In the genomic region with DNA sequence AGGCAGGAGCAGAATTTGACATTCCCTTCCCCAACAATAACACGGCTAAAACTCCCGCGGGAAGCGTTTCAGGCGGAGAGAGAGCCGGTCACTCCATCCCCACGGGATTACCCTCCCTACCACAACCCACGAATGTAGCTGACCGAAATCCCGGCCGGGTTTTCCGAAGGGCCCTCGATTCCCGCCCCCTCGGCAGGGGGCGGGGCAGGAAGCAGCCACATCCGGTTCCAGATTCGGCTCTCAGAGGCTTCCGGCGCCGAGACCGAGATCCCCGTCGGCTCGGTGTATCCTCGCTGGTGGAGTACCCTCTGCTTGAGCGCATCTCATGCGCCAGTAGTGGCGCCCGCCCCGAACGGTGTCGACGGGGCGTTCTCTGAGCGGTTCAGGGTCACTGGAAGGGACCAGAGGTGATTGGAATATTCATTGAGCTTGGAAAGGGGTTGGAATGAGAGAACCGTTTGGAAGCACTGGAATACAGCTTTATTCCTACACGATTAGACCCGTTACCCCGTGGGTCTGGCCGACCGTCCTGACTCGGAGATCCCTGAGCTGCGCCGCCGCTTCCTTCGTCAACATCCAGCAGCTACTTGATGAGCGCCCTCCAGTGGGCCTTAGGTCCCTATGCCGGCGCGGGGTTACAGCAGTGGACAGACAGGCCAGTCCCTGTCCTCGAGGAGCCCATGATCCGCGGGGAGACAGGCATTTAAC, we compare ENCODE assay signal across 8 cellular contexts. TPM values are rescaled to one million over a fixed set of nuclear protein-coding genes. Genes with fewer than 3 reads are reported as not detected.
DNase-seq lines count a peak whose midpoint lies in the region; ATAC-seq and TF ChIP-seq lines count a peak whose summit lies in the region.

No MANE protein-coding gene starts in this region.

- WGBS in ovary, 3 donors: 0 to 1% (median 0%) methylated on average over 38 to 54 of the region's 54 CpGs
- under 1% methylated on average over 54 of the region's 54 CpGs for WGBS in thymus

- peak; percentile 9 for TF ChIP-seq EP300 in ovary (IDR thresholded peaks at IDR 0.05)

- peaks cover 3% of the 10 kb centered on the region for H3K36me3 Mint-ChIP-seq in activated naive CD8-positive, alpha-beta T cell
- H3K36me3 Mint-ChIP-seq in glutamatergic neuron (ENCODE audit: unreplicated experiment): no peaks in the 10 kb centered on the region

- H3K36me3 ChIP-seq in ovary (no peaks in the 10 kb centered on the region), thymus (ENCODE audit: control insufficient read depth, insufficient read depth) (peaks cover 42% of the 10 kb centered on the region)

- DNase-seq in GM12865 (ENCODE audit: low read depth): peak; percentile 97
- peak; percentile 91 for DNase-seq in NCI-H1105 (lab: John Stamatoyannopoulos, UW)
- DNase-seq in glutamatergic neuron: peak; percentile 94
- peak; percentile 90 to 93 (median 92) for DNase-seq in ovary

- peak overlapping the region; percentile 98 for H3K27ac Mint-ChIP-seq in activated naive CD8-positive, alpha-beta T cell
- peak overlapping the region; percentile 91 for H3K27ac Mint-ChIP-seq in glutamatergic neuron (ENCODE audit: unreplicated experiment)

- H3K4me1 Mint-ChIP-seq in activated naive CD8-positive, alpha-beta T cell (ENCODE audit: low read depth): peaks cover 38% of the 10 kb centered on the region
- H3K4me1 Mint-ChIP-seq in glutamatergic neuron (ENCODE audit: low read depth, unreplicated experiment): no peaks in the 10 kb centered on the region

- peak overlapping the region; percentile 98 for H3K4me3 Mint-ChIP-seq in activated naive CD8-positive, alpha-beta T cell
- peak overlapping the region; percentile 98 for H3K4me3 Mint-ChIP-seq in glutamatergic neuron (ENCODE audit: unreplicated experiment)

- ATAC-seq in HG02678 (IDR thresholded peaks at IDR 0.05; ENCODE audit: unreplicated experiment) (peak; percentile 76), SK-N-SH treated with all-trans-retinoic acid at 6 μM for 48 hours (peak; percentile 73)

- TF ChIP-seq POLR2A in ovary (IDR thresholded peaks at IDR 0.05): peak; percentile 77

- no peaks in the 10 kb centered on the region for H3K27me3 Mint-ChIP-seq in activated naive CD8-positive, alpha-beta T cell
- H3K27me3 Mint-ChIP-seq in glutamatergic neuron (ENCODE audit: unreplicated experiment): peaks cover 8% of the 10 kb centered on the region

- H3K27me3 ChIP-seq in ovary: no peaks in the 10 kb centered on the region
- no peaks in the 10 kb centered on the region for H3K27me3 ChIP-seq in thymus (ENCODE audit: control insufficient read depth, insufficient read depth)

- H3K9me3 Mint-ChIP-seq in activated naive CD8-positive, alpha-beta T cell (ENCODE audit: low read depth): no peaks in the 10 kb centered on the region
- peaks cover 5% of the 10 kb centered on the region for H3K9me3 Mint-ChIP-seq in glutamatergic neuron (ENCODE audit: unreplicated experiment)

- H3K4me3 ChIP-seq in GM12865 (ENCODE audit: low read depth, low read length) (peak overlapping the region; percentile 78), ovary (peak overlapping the region; percentile 69), thymus (ENCODE audit: low read length) (peak overlapping the region; percentile 98)

- intact Hi-C loops in ovary (cut with DNase I): loop anchor here in 1 of 4 donors (10.0 kb wide), 1 partner anchor 115 kb away; a partner anchor contains a TSS

- H3K9me3 ChIP-seq in ovary (no peaks in the 10 kb centered on the region), thymus (ENCODE audit: control insufficient read depth) (no peaks in the 10 kb centered on the region)

- H3K27ac ChIP-seq in ovary (peak overlapping the region; percentile 73 to 96), thymus (ENCODE audit: low read depth) (peak overlapping the region; percentile 99)

- peak; percentile 60 for TF ChIP-seq CTCF in GM12865 (IDR thresholded peaks at IDR 0.05; ENCODE audit: insufficient read depth, low read depth, low read length, missing control alignments)
- TF ChIP-seq CTCF in glutamatergic neuron (IDR thresholded peaks at IDR 0.05; ENCODE audit: partially characterized antibody, unreplicated experiment): peak; percentile 78
- TF ChIP-seq CTCF in ovary (IDR thresholded peaks at IDR 0.05): peak in 2 of 3 donors; percentile 52 to 66

- peaks cover 9% of the 10 kb centered on the region for H3K4me1 ChIP-seq in ovary (ENCODE audit: insufficient read depth)
- peaks cover 14% of the 10 kb centered on the region for H3K4me1 ChIP-seq in thymus (ENCODE audit: control insufficient read depth, insufficient read depth, low read length)

TF ChIP-seq in SK-N-SH treated with all-trans-retinoic acid at 6 μM for 48 hours, 23 proteins besides CTCF, POLR2A, EP300 and RAD21:
- TF ChIP-seq ZNF70 (CRISPR knock-in tag; IDR thresholded peaks at IDR 0.05) (no peak), GLIS3 (CRISPR knock-in tag; IDR thresholded peaks at IDR 0.05) (peak; percentile 30; the same call in 1 of the 2 replicates)
- TF ChIP-seq, protein P1, sequence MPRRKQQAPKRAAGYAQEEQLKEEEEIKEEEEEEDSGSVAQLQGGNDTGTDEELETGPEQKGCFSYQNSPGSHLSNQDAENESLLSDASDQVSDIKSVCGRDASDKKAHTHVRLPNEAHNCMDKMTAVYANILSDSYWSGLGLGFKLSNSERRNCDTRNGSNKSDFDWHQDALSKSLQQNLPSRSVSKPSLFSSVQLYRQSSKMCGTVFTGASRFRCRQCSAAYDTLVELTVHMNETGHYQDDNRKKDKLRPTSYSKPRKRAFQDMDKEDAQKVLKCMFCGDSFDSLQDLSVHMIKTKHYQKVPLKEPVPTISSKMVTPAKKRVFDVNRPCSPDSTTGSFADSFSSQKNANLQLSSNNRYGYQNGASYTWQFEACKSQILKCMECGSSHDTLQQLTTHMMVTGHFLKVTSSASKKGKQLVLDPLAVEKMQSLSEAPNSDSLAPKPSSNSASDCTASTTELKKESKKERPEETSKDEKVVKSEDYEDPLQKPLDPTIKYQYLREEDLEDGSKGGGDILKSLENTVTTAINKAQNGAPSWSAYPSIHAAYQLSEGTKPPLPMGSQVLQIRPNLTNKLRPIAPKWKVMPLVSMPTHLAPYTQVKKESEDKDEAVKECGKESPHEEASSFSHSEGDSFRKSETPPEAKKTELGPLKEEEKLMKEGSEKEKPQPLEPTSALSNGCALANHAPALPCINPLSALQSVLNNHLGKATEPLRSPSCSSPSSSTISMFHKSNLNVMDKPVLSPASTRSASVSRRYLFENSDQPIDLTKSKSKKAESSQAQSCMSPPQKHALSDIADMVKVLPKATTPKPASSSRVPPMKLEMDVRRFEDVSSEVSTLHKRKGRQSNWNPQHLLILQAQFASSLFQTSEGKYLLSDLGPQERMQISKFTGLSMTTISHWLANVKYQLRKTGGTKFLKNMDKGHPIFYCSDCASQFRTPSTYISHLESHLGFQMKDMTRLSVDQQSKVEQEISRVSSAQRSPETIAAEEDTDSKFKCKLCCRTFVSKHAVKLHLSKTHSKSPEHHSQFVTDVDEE (CRISPR knock-in tag; IDR thresholded peaks at IDR 0.05): no peak
- TF ChIP-seq, protein P2, sequence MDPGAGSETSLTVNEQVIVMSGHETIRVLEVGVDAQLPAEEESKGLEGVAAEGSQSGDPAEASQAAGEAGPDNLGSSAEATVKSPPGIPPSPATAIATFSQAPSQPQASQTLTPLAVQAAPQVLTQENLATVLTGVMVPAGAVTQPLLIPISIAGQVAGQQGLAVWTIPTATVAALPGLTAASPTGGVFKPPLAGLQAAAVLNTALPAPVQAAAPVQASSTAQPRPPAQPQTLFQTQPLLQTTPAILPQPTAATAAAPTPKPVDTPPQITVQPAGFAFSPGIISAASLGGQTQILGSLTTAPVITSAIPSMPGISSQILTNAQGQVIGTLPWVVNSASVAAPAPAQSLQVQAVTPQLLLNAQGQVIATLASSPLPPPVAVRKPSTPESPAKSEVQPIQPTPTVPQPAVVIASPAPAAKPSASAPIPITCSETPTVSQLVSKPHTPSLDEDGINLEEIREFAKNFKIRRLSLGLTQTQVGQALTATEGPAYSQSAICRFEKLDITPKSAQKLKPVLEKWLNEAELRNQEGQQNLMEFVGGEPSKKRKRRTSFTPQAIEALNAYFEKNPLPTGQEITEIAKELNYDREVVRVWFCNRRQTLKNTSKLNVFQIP (CRISPR knock-in tag; IDR thresholded peaks at IDR 0.05; ENCODE audit: borderline replicate concordance, low read depth): 0 out of 2 replicates have a peak, but pooled peaks have one; percentile 4

RNA-seq across cellular contexts. Expression of a gene that starts 0.6 kb away (rescaled TPM):
- total RNA-seq in glutamatergic neuron (ENCODE audit: unreplicated experiment) (61.3 TPM), ovary (10 to 100 TPM; 41.4 to 82.0 (median 64.9) TPM)
- polyA plus RNA-seq in ovary (10 to 100 TPM; 26.9 to 66.0 TPM), thymus (120 TPM)

RNA-seq across cellular contexts. Expression of a gene that starts 10.0 kb away (rescaled TPM):
- total RNA-seq in glutamatergic neuron (ENCODE audit: unreplicated experiment) (69.7 TPM), ovary (10 to 100 TPM in 6 of 7 donors, 1 to 10 TPM in 1; 9.8 to 46.8 (median 42.0) TPM)
- polyA plus RNA-seq in ovary (10 to 100 TPM; 80.3 to 83.0 TPM), thymus (171 TPM)

RNA-seq across cellular contexts. Expression of a gene that starts 10.4 kb away (rescaled TPM):
- total RNA-seq in glutamatergic neuron (ENCODE audit: unreplicated experiment) (48.3 TPM), ovary (10 to 100 TPM; 29.1 to 58.5 (median 35.0) TPM)
- polyA plus RNA-seq in ovary (10 to 100 TPM; 25.5 to 27.0 TPM), thymus (68.6 TPM)

RNA-seq across cellular contexts. Expression of a gene that starts 14.5 kb away (rescaled TPM):
- total RNA-seq in glutamatergic neuron (ENCODE audit: unreplicated experiment) (4.7 TPM), ovary (100 to 1,000 TPM in 1 of 7 donors, 10 to 100 TPM in 6; 33.7 to 121 (median 66.9) TPM)
- polyA plus RNA-seq in ovary (10 to 100 TPM; 24.4 to 40.5 TPM), thymus (57.0 TPM)

RNA-seq across cellular contexts. Expression of a gene that starts 18.2 kb away (rescaled TPM):
- 21.7 TPM for total RNA-seq in glutamatergic neuron (ENCODE audit: unreplicated experiment)
- 10 to 100 TPM; 17.9 to 38.0 (median 26.1) TPM for total RNA-seq in ovary
- 10 to 100 TPM; 13.7 to 26.5 TPM for polyA plus RNA-seq in ovary
- polyA plus RNA-seq in thymus: 15.5 TPM

Comparison
In these comparisons a context has a peak if more than half of its experiments do, and no peak if none do; other contexts are left out.
1. Peak in every context shown above with its lines: DNase-seq, ATAC-seq, H3K4me3 ChIP-seq and H3K27ac ChIP-seq.